ENCODE assay signal across 23 cellular contexts in genomic region chr2:39335930-39336329, GRCh38.
"Had no signal": no experiment of that assay in that cellular context is flagged by ENCODE, and none has a peak within 500 bp of the region (broad histone marks: within the 10 kb centered on the region; RNA-seq: fewer than 3 reads in every experiment).

No MANE protein-coding gene starts in this region.

- H3K4me3 Mint-ChIP-seq: dendritic cell treated with granulocyte-macrophage colony-stimulating factor and Interleukin-4, amounts not matched to agents 40 ng/mL and 50 ng/mL, for 4 days; effector memory CD8-positive, alpha-beta T cell; naive B cell; nephron; type B pancreatic cell had no signal

- H3K27ac Mint-ChIP-seq: dendritic cell treated with granulocyte-macrophage colony-stimulating factor and Interleukin-4, amounts not matched to agents 40 ng/mL and 50 ng/mL, for 4 days; effector memory CD8-positive, alpha-beta T cell; nephron; type B pancreatic cell had no signal

- H3K4me1 Mint-ChIP-seq: naive B cell, nephron had no signal

- H3K36me3 ChIP-seq: left lung, prostate gland, thyroid gland had no signal

- H3K27me3 ChIP-seq: esophagus muscularis mucosa, gastroesophageal sphincter, left lung, sigmoid colon, suprapubic skin, thyroid gland had no signal

- ATAC-seq: effector memory CD8-positive, alpha-beta T cell; gastroesophageal sphincter; left lung had no signal

- H3K79me2 ChIP-seq: parathyroid adenoma had no signal

- H3K9me3 Mint-ChIP-seq: dendritic cell treated with granulocyte-macrophage colony-stimulating factor and Interleukin-4, amounts not matched to agents 40 ng/mL and 50 ng/mL, for 4 days; effector memory CD8-positive, alpha-beta T cell; naive B cell; nephron had no signal

- H3K27ac ChIP-seq: epithelial cell of prostate, esophagus muscularis mucosa, gastroesophageal sphincter, left lung, parathyroid adenoma, prostate gland, sigmoid colon, suprapubic skin, thyroid gland had no signal

- H3K9ac ChIP-seq: parathyroid adenoma had no signal

- H3K4me3 ChIP-seq: esophagus muscularis mucosa, gastroesophageal sphincter, left lung, lung, prostate gland, sigmoid colon, suprapubic skin, thyroid gland had no signal

- H2AFZ ChIP-seq: parathyroid adenoma had no signal

- DNase-seq: effector memory CD8-positive, alpha-beta T cell; glutamatergic neuron; islet precursor cell; left lung; mesenchymal stem cell; midbrain; naive B cell; retina; sigmoid colon; small intestine; stimulated activated CD4-positive, alpha-beta T cell treated with anti-CD3 and anti-CD28 coated beads, Interleukin-12 subunit alpha, Interleukin-12 subunit beta, amount 100 ng/mL, for 4 hours; stimulated activated naive CD4-positive, alpha-beta T cell; thyroid gland had no signal

- H3K9me3 ChIP-seq: esophagus muscularis mucosa, gastroesophageal sphincter, left lung, prostate gland, sigmoid colon, suprapubic skin, thyroid gland had no signal

- H3K4me1 ChIP-seq: gastroesophageal sphincter, left lung, parathyroid adenoma, prostate gland, suprapubic skin, thyroid gland had no signal

- H3K27me3 Mint-ChIP-seq: dendritic cell treated with granulocyte-macrophage colony-stimulating factor and Interleukin-4, amounts not matched to agents 40 ng/mL and 50 ng/mL, for 4 days; effector memory CD8-positive, alpha-beta T cell; naive B cell; type B pancreatic cell had no signal
